In the genomic region with DNA sequence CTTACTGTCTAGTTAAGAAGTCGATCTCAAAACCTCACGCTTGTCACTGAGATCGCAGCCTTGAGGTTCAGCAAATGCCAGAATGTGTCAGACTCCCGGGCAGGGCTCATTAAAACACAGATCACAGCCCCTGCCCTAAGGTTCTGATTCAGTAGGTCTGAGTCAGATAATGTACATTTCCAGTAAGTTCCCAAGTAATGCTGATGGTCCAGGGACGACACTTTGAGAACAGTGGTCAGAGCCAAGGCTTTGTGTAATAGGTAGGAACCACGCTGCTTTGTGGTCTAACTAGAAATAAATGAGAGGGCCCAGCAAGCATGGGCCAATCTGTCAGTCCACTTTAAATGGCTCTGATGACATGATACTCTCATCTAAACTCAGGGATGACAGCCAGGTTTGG, we compare ENCODE assay signal across 16 cellular contexts.
DNase-seq lines count a peak whose midpoint lies in the region; ATAC-seq and TF ChIP-seq lines count a peak whose summit lies in the region.
"Had no signal": no experiment of that assay in that cellular context is flagged by ENCODE, and none has a peak within 500 bp of the region (broad histone marks: within the 10 kb centered on the region; RNA-seq: fewer than 3 reads in every experiment).

No MANE protein-coding gene starts in this region.

- H3K4me1 ChIP-seq in gastrocnemius medialis: peaks cover 24 to 48% of the 10 kb centered on the region in 2 donors
- no peaks in the 10 kb centered on the region for H3K4me1 ChIP-seq in upper lobe of right lung

- intact Hi-C loops in gastrocnemius medialis (cut with DNase I; ENCODE audit: low total_unique reads) (loop anchor here (2.0 kb wide), 1 partner anchor 41 kb away; no protein-coding TSS in a partner anchor), upper lobe of right lung (cut with DNase I) (no loop called here)

- H3K4me3 ChIP-seq in gastrocnemius medialis: no peak overlapping the region
- no peak overlapping the region for H3K4me3 ChIP-seq in upper lobe of right lung

- in situ Hi-C loops in gastrocnemius medialis (cut with MboI; ENCODE audit: low sequenced_read_pairs in 4 of 4): no loop called here

- peak overlapping the region in 2 of 4 donors; percentile 13 to 21 for H3K27ac ChIP-seq in gastrocnemius medialis
- no peak overlapping the region for H3K27ac ChIP-seq in upper lobe of right lung
- H3K27ac ChIP-seq: WERI-Rb-1 had no signal

- DNase-seq in GM04503 (ENCODE audit: low read depth) (peak; percentile 44), T1000 (lab: John Stamatoyannopoulos, UW) (peak; percentile 42), fibroblast of peridontal ligament (ENCODE audit: extremely low read depth) (peak; percentile 50), gastrocnemius medialis (no peak), NCI-H446 treated with DMSO at 0.1 percent for 48 hours (lab: John Stamatoyannopoulos, UW) (no peak), upper lobe of right lung (no peak), 8988T (no peak), RPMI8226 (no peak)
- DNase-seq: activated naive CD4-positive, alpha-beta T cell; CD4-positive, CD25-positive, alpha-beta regulatory T cell; central memory CD4-positive, alpha-beta T cell; KG1; NCI-H1436; NCI-H226; stimulated activated CD4-positive, alpha-beta T cell treated with anti-CD3 and anti-CD28 coated beads, Interleukin-1b, Interleukin-23, amount 100 ng/mL, for 48 hours; WERI-Rb-1 had no signal

- no peak for TF ChIP-seq POLR2A in gastrocnemius medialis (IDR thresholded peaks at IDR 0.05)

- no peaks in the 10 kb centered on the region for H3K27me3 ChIP-seq in gastrocnemius medialis
- no peaks in the 10 kb centered on the region for H3K27me3 ChIP-seq in upper lobe of right lung

- H3K36me3 ChIP-seq in gastrocnemius medialis: no peaks in the 10 kb centered on the region
- H3K36me3 ChIP-seq in upper lobe of right lung: no peaks in the 10 kb centered on the region
- H3K36me3 ChIP-seq: WERI-Rb-1 had no signal

- H3K9me3 ChIP-seq in gastrocnemius medialis: no peaks in the 10 kb centered on the region
- H3K9me3 ChIP-seq in upper lobe of right lung: no peaks in the 10 kb centered on the region

- ATAC-seq in gastrocnemius medialis (peak; percentile 24 to 57), upper lobe of right lung (no peak)

- TF ChIP-seq CTCF in gastrocnemius medialis (IDR thresholded peaks at IDR 0.05 in 4 of 5, conservative IDR thresholded peaks at IDR 0.05 in 1 of 5): no peak
- TF ChIP-seq CTCF in upper lobe of right lung (IDR thresholded peaks at IDR 0.05): no peak

Comparison
In these comparisons a context has a peak if more than half of its experiments do, and no peak if none do; other contexts are left out.
1. DNase-seq: peak in GM04503 (single experiment), T1000 (single experiment) and fibroblast of peridontal ligament (single experiment); none in gastrocnemius medialis (0 of 2), NCI-H446 treated with DMSO at 0.1 percent for 48 hours (single experiment), upper lobe of right lung (single experiment), 8988T (single experiment) and RPMI8226 (single experiment).